Comparison of ENCODE assay signal across 18 cellular contexts in genomic region chr7:150513758-150514157, GRCh38. TPM values are rescaled to one million over a fixed set of nuclear protein-coding genes. Genes with fewer than 3 reads are reported as not detected.
DNase-seq lines count a peak whose midpoint lies in the region; ATAC-seq and TF ChIP-seq lines count a peak whose summit lies in the region.
"Had no signal": no experiment of that assay in that cellular context is flagged by ENCODE, and none has a peak within 500 bp of the region (broad histone marks: within the 10 kb centered on the region; RNA-seq: fewer than 3 reads in every experiment).

No MANE protein-coding gene starts in this region.

- H3K36me3 ChIP-seq in CD4-positive, CD25-positive, alpha-beta regulatory T cell (ENCODE audit: control insufficient read depth, insufficient read depth, low read length) = peaks cover 15% of the 10 kb centered on the region
- H3K36me3 ChIP-seq in CD8-positive, alpha-beta memory T cell (ENCODE audit: insufficient read depth, low read length) = no peaks in the 10 kb centered on the region
- H3K36me3 ChIP-seq in parathyroid adenoma (ENCODE audit: control insufficient read depth, insufficient read depth, low read length) (no peaks in the 10 kb centered on the region), prostate gland (no peaks in the 10 kb centered on the region)
- H3K36me3 ChIP-seq: BLaER1, HAP-1, neutrophil, suprapubic skin had no signal

- no peak overlapping the region for H3K9ac ChIP-seq in parathyroid adenoma
- H3K9ac ChIP-seq: BLaER1, KMS-11 had no signal

- no peaks in the 10 kb centered on the region for H3K27me3 Mint-ChIP-seq in CD4-positive, CD25-positive, alpha-beta regulatory T cell
- no peaks in the 10 kb centered on the region for H3K27me3 Mint-ChIP-seq in CD8-positive, alpha-beta memory T cell
- H3K27me3 Mint-ChIP-seq in central memory CD8-positive, alpha-beta T cell = no peaks in the 10 kb centered on the region

- intact Hi-C loops in prostate gland (cut with DNase I) = no loop called here

- H3K27me3 ChIP-seq in CD4-positive, CD25-positive, alpha-beta regulatory T cell (ENCODE audit: control insufficient read depth, insufficient read depth, low read length) = no peaks in the 10 kb centered on the region
- no peaks in the 10 kb centered on the region for H3K27me3 ChIP-seq in CD8-positive, alpha-beta memory T cell (ENCODE audit: insufficient read depth, low read length, poor library complexity, severe bottlenecking)
- no peaks in the 10 kb centered on the region for H3K27me3 ChIP-seq in parathyroid adenoma (ENCODE audit: control insufficient read depth, insufficient read depth, low read length)
- H3K27me3 ChIP-seq in prostate gland (replicated peaks; ENCODE audit: insufficient read depth) = no peaks in the 10 kb centered on the region
- H3K27me3 ChIP-seq: BLaER1, body of pancreas, suprapubic skin had no signal

- peak overlapping the region; percentile 95 to 100 (median 98) for H3K4me3 Mint-ChIP-seq in CD4-positive, CD25-positive, alpha-beta regulatory T cell
- H3K4me3 Mint-ChIP-seq in CD8-positive, alpha-beta memory T cell = peak overlapping the region; percentile 98 to 100 (median 100)
- H3K4me3 Mint-ChIP-seq in central memory CD8-positive, alpha-beta T cell = peak overlapping the region; percentile 99
- H3K4me3 Mint-ChIP-seq: memory B cell, WTC11 had no signal

- no peaks in the 10 kb centered on the region for H3K79me2 ChIP-seq in parathyroid adenoma

- TF ChIP-seq CTCF in parathyroid adenoma (IDR thresholded peaks at IDR 0.05) (no peak), prostate gland (IDR thresholded peaks at IDR 0.05) (no peak)

- ATAC-seq in CD4-positive, CD25-positive, alpha-beta regulatory T cell (ENCODE audit: low read depth in 2 of 2) = no peak
- no peak for ATAC-seq in central memory CD8-positive, alpha-beta T cell (replicated peaks; ENCODE audit: extremely low read depth, poor library complexity, severe bottlenecking)
- no peak for ATAC-seq in HG02642 (IDR thresholded peaks at IDR 0.05; ENCODE audit: poor library complexity, unreplicated experiment)
- ATAC-seq: body of pancreas, SK-N-SH treated with all-trans-retinoic acid at 6 μM for 48 hours, WTC11 had no signal

- H3K36me3 Mint-ChIP-seq in CD4-positive, CD25-positive, alpha-beta regulatory T cell = peaks cover 36% of the 10 kb centered on the region
- H3K36me3 Mint-ChIP-seq in CD8-positive, alpha-beta memory T cell = peaks cover 26 to 42% (median 41%) of the 10 kb centered on the region in 3 donors
- peaks cover 25% of the 10 kb centered on the region for H3K36me3 Mint-ChIP-seq in central memory CD8-positive, alpha-beta T cell (ENCODE audit: insufficient read depth)
- H3K36me3 Mint-ChIP-seq: memory B cell, WTC11 had no signal

- H3K27ac ChIP-seq in CD4-positive, CD25-positive, alpha-beta regulatory T cell (ENCODE audit: insufficient read depth, low read length, poor library complexity, severe bottlenecking) = peak overlapping the region; percentile 78
- H3K27ac ChIP-seq in CD8-positive, alpha-beta memory T cell (ENCODE audit: low read depth, low read length) = peak overlapping the region; percentile 77
- H3K27ac ChIP-seq in parathyroid adenoma (peak overlapping the region; percentile 63), prostate gland (no peak overlapping the region)
- H3K27ac ChIP-seq: BLaER1, KMS-11, neutrophil had no signal

- no peak for DNase-seq in CD4-positive, CD25-positive, alpha-beta regulatory T cell
- no peak for DNase-seq in CD8-positive, alpha-beta memory T cell
- DNase-seq in central memory CD8-positive, alpha-beta T cell (ENCODE audit: low spot score in 2 of 2) = no peak
- DNase-seq in OCI-M2 (lab: John Stamatoyannopoulos, UW; ENCODE audit: unreplicated experiment) (no peak), prostate gland (ENCODE audit: low spot score) (no peak)
- DNase-seq: body of pancreas, NCI-H146, NCI-H345 had no signal

- peak overlapping the region; percentile 92 to 99 (median 99) for H3K27ac Mint-ChIP-seq in CD4-positive, CD25-positive, alpha-beta regulatory T cell
- H3K27ac Mint-ChIP-seq in CD8-positive, alpha-beta memory T cell = peak overlapping the region; percentile 90 to 99 (median 96)
- peak overlapping the region; percentile 98 for H3K27ac Mint-ChIP-seq in central memory CD8-positive, alpha-beta T cell (ENCODE audit: low read depth)
- H3K27ac Mint-ChIP-seq: memory B cell, WTC11 had no signal

- peaks cover 45% of the 10 kb centered on the region for H3K4me1 ChIP-seq in CD4-positive, CD25-positive, alpha-beta regulatory T cell (ENCODE audit: control insufficient read depth, insufficient read depth, low read length, poor library complexity, severe bottlenecking)
- H3K4me1 ChIP-seq in CD8-positive, alpha-beta memory T cell (ENCODE audit: insufficient read depth, low read length) = peaks cover 56% of the 10 kb centered on the region
- no peaks in the 10 kb centered on the region for H3K4me1 ChIP-seq in parathyroid adenoma
- H3K4me1 ChIP-seq in prostate gland (replicated peaks) = no peaks in the 10 kb centered on the region
- H3K4me1 ChIP-seq: BLaER1, body of pancreas, HAP-1, suprapubic skin had no signal

- POLR2A ChIA-PET in CD8-positive, alpha-beta memory T cell (lab: Charles Lee) = interaction anchor here (0.6 to 6.6 kb wide), 6 partner anchors 32 to 163 kb away, joined by 3 to 76 read pairs (median 6); partner anchors contain the start of genes GIMAP4 and GIMAP8

- no peak overlapping the region for H2AFZ ChIP-seq in parathyroid adenoma

- CTCF ChIA-PET in CD8-positive, alpha-beta memory T cell (lab: Charles Lee) = interaction anchor here (1.0 to 7.5 kb wide), 8 partner anchors 9 to 242 kb away, joined by 4 to 99 read pairs (median 12); partner anchors contain the start of genes GIMAP6 and GIMAP8

- no peaks in the 10 kb centered on the region for H3K9me3 ChIP-seq in CD4-positive, CD25-positive, alpha-beta regulatory T cell (ENCODE audit: control insufficient read depth in 2 of 2, low read length in 2 of 2)
- H3K9me3 ChIP-seq in CD8-positive, alpha-beta memory T cell (ENCODE audit: low read length) = no peaks in the 10 kb centered on the region
- no peaks in the 10 kb centered on the region for H3K9me3 ChIP-seq in parathyroid adenoma (ENCODE audit: control insufficient read depth, low read length)
- no peaks in the 10 kb centered on the region for H3K9me3 ChIP-seq in prostate gland
- H3K9me3 ChIP-seq: body of pancreas, HAP-1, neutrophil, suprapubic skin had no signal

- H3K9me3 Mint-ChIP-seq in CD4-positive, CD25-positive, alpha-beta regulatory T cell = peaks cover 0 to 3% (median 0%) of the 10 kb centered on the region in 7 donors
- peaks cover 5 to 15% (median 14%) of the 10 kb centered on the region in 5 donors for H3K9me3 Mint-ChIP-seq in CD8-positive, alpha-beta memory T cell
- peaks cover 14% of the 10 kb centered on the region for H3K9me3 Mint-ChIP-seq in central memory CD8-positive, alpha-beta T cell

- no peak overlapping the region for H3K4me2 ChIP-seq in parathyroid adenoma (ENCODE audit: low read length)
- H3K4me2 ChIP-seq: BLaER1, KMS-11 had no signal

- peaks cover 14 to 57% (median 41%) of the 10 kb centered on the region in 4 donors for H3K4me1 Mint-ChIP-seq in CD4-positive, CD25-positive, alpha-beta regulatory T cell
- H3K4me1 Mint-ChIP-seq in CD8-positive, alpha-beta memory T cell = peaks cover 53 to 59% (median 58%) of the 10 kb centered on the region in 3 donors
- H3K4me1 Mint-ChIP-seq in central memory CD8-positive, alpha-beta T cell = peaks cover 61% of the 10 kb centered on the region
- H3K4me1 Mint-ChIP-seq: WTC11 had no signal

- peak overlapping the region; percentile 100 for H3K4me3 ChIP-seq in CD4-positive, CD25-positive, alpha-beta regulatory T cell (ENCODE audit: low read depth, low read length)
- peak overlapping the region; percentile 97 for H3K4me3 ChIP-seq in CD8-positive, alpha-beta memory T cell (ENCODE audit: low read length)
- no peak overlapping the region for H3K4me3 ChIP-seq in parathyroid adenoma (ENCODE audit: low read depth, low read length)
- no peak overlapping the region for H3K4me3 ChIP-seq in prostate gland
- H3K4me3 ChIP-seq: BLaER1, body of pancreas, HAP-1 had no signal

- WGBS in prostate gland = 92% methylated on average over 17 of the region's 17 CpGs

- TF ChIP-seq POLR2A in prostate gland (IDR thresholded peaks at IDR 0.05) = no peak

RNA-seq across cellular contexts. Expression of gene GIMAP7, which starts 0.9 kb away (rescaled TPM):
- 64.2 TPM for total RNA-seq in CD4-positive, CD25-positive, alpha-beta regulatory T cell
- polyA plus RNA-seq in CD4-positive, CD25-positive, alpha-beta regulatory T cell = 1,000 to 10,000 TPM in 1 of 4 donors, 100 to 1,000 TPM in 3; 519 to 1,084 (median 836) TPM
- total RNA-seq in CD8-positive, alpha-beta memory T cell = 10 to 100 TPM; 47.3 to 51.4 TPM
- polyA plus RNA-seq in CD8-positive, alpha-beta memory T cell = 861 TPM
- total RNA-seq in prostate gland = 1 to 10 TPM; 6.9 to 9.0 TPM

RNA-seq across cellular contexts. Expression of gene GIMAP4, which starts 53.4 kb away (rescaled TPM):
- total RNA-seq in CD4-positive, CD25-positive, alpha-beta regulatory T cell = 90.1 TPM
- polyA plus RNA-seq in CD4-positive, CD25-positive, alpha-beta regulatory T cell = 100 to 1,000 TPM; 402 to 667 (median 490) TPM
- 10 to 100 TPM; 57.3 to 59.3 TPM for total RNA-seq in CD8-positive, alpha-beta memory T cell
- 577 TPM for polyA plus RNA-seq in CD8-positive, alpha-beta memory T cell
- total RNA-seq in prostate gland = 10 to 100 TPM in 1 of 2 donors, 1 to 10 TPM in 1; 6.9 to 11.0 TPM

Comparison
In these comparisons a context has a peak if more than half of its experiments do, and no peak if none do; other contexts are left out.
1. H3K27ac ChIP-seq: peak in CD4-positive, CD25-positive, alpha-beta regulatory T cell (single experiment), CD8-positive, alpha-beta memory T cell (single experiment) and parathyroid adenoma (single experiment); none in prostate gland (0 of 2).
2. H3K4me3 ChIP-seq: peak in CD4-positive, CD25-positive, alpha-beta regulatory T cell (single experiment) and CD8-positive, alpha-beta memory T cell (single experiment); none in parathyroid adenoma (single experiment) and prostate gland (0 of 2).
3. Peak in every context shown above with its lines, with median percentiles within 50 percentile points of each other: H3K27ac Mint-ChIP-seq and H3K4me3 Mint-ChIP-seq.